ENCODE assay signal across 27 cellular contexts in genomic region chr4:79604152-79604551, GRCh38.
DNase-seq lines count a peak whose midpoint lies in the region; ATAC-seq and TF ChIP-seq lines count a peak whose summit lies in the region.
"Had no signal": no experiment of that assay in that cellular context is flagged by ENCODE, and none has a peak within 500 bp of the region (broad histone marks: within the 10 kb centered on the region; RNA-seq: fewer than 3 reads in every experiment).

No MANE protein-coding gene starts in this region.

- H2AFZ ChIP-seq in DND-41 (ENCODE audit: low read depth, low read length): peak overlapping the region; percentile 29; the same call in 1 of the 2 replicates

- no peaks in the 10 kb centered on the region for H3K36me3 ChIP-seq in BLaER1 treated with 17β-estradiol and CSF1 and Interleukin-3, amounts not matched to agents 10 nM and 100 nM
- no peaks in the 10 kb centered on the region for H3K36me3 ChIP-seq in DND-41 (ENCODE audit: insufficient read depth, low read length)
- no peaks in the 10 kb centered on the region for H3K36me3 ChIP-seq in Caco-2 (ENCODE audit: control insufficient read depth, insufficient read depth, low read length)
- H3K36me3 ChIP-seq in mucosa of descending colon (ENCODE audit: low read depth): no peaks in the 10 kb centered on the region
- H3K36me3 ChIP-seq: ascending aorta, heart left ventricle, ovary, tibial artery had no signal

- POLR2A ChIA-PET in Caco-2 (lab: Charles Lee): no interaction called here

- H3K9me3 Mint-ChIP-seq in dendritic cell treated with granulocyte-macrophage colony-stimulating factor and Interleukin-4, amounts not matched to agents 40 ng/mL and 50 ng/mL, for 4 days: peaks cover 26% of the 10 kb centered on the region
- H3K9me3 Mint-ChIP-seq in Caco-2 (ENCODE audit: unreplicated experiment): peaks cover 12% of the 10 kb centered on the region
- H3K9me3 Mint-ChIP-seq: activated naive CD4-positive, alpha-beta T cell treated with anti-CD3 and anti-CD28 coated beads, Interleukin-2, amount 50 U/mL, for 24 hours had no signal

- no peaks in the 10 kb centered on the region for H3K79me2 ChIP-seq in DND-41 (ENCODE audit: insufficient read depth, low read length)

- H3K4me1 Mint-ChIP-seq in dendritic cell treated with granulocyte-macrophage colony-stimulating factor and Interleukin-4, amounts not matched to agents 40 ng/mL and 50 ng/mL, for 4 days (ENCODE audit: low read depth): peaks cover 6% of the 10 kb centered on the region
- no peaks in the 10 kb centered on the region for H3K4me1 Mint-ChIP-seq in Caco-2 (ENCODE audit: low read depth, unreplicated experiment)

- no peaks in the 10 kb centered on the region for H3K36me3 Mint-ChIP-seq in dendritic cell treated with granulocyte-macrophage colony-stimulating factor and Interleukin-4, amounts not matched to agents 40 ng/mL and 50 ng/mL, for 4 days (ENCODE audit: low read depth)
- no peaks in the 10 kb centered on the region for H3K36me3 Mint-ChIP-seq in Caco-2 (ENCODE audit: insufficient read depth, unreplicated experiment)
- H3K36me3 Mint-ChIP-seq: activated naive CD4-positive, alpha-beta T cell treated with anti-CD3 and anti-CD28 coated beads, Interleukin-2, amount 50 U/mL, for 24 hours had no signal

- no peak overlapping the region for H3K4me3 ChIP-seq in BLaER1 treated with 17β-estradiol and CSF1 and Interleukin-3, amounts not matched to agents 10 nM and 100 nM
- H3K4me3 ChIP-seq in DND-41 (ENCODE audit: low read depth in 1 of 2, low read length in 2 of 2): no peak overlapping the region
- H3K4me3 ChIP-seq in Caco-2 (ENCODE audit: low read depth, low read length): no peak overlapping the region
- H3K4me3 ChIP-seq in mucosa of descending colon: no peak overlapping the region
- H3K4me3 ChIP-seq: ascending aorta, heart left ventricle, ovary, tibial artery had no signal

- intact Hi-C loops in dendritic cell treated with granulocyte-macrophage colony-stimulating factor and Interleukin-4, amounts not matched to agents 40 ng/mL and 50 ng/mL, for 4 days (cut with micrococcal nuclease): no loop called here
- intact Hi-C loops in Caco-2 (cut with micrococcal nuclease; ENCODE audit: unreplicated experiment): no loop called here
- intact Hi-C loops in mucosa of descending colon (cut with DNase I, micrococcal nuclease): no loop called here

- no peaks in the 10 kb centered on the region for H3K27me3 ChIP-seq in BLaER1 treated with 17β-estradiol and CSF1 and Interleukin-3, amounts not matched to agents 10 nM and 100 nM
- H3K27me3 ChIP-seq in DND-41 (ENCODE audit: insufficient read depth, low read length, poor library complexity) (no peaks in the 10 kb centered on the region), Caco-2 (replicated peaks; ENCODE audit: control insufficient read depth, insufficient read depth, low read length) (no peaks in the 10 kb centered on the region)
- H3K27me3 ChIP-seq: ascending aorta, heart left ventricle, ovary, tibial artery had no signal

- H3K27ac ChIP-seq in BLaER1 treated with 17β-estradiol and CSF1 and Interleukin-3, amounts not matched to agents 10 nM and 100 nM: peak overlapping the region in 5 of 11 experiments; percentile 7 to 45 (median 13); a peak in 4 of 22 replicates
- no peak overlapping the region for H3K27ac ChIP-seq in DND-41 (ENCODE audit: low read length)
- H3K27ac ChIP-seq: ascending aorta, heart left ventricle, KMS-11, ovary, tibial artery had no signal

- H4K20me1 ChIP-seq in BLaER1 treated with 17β-estradiol and CSF1 and Interleukin-3, amounts not matched to agents 10 nM and 100 nM: no peaks in the 10 kb centered on the region
- H4K20me1 ChIP-seq in DND-41 (ENCODE audit: insufficient read depth, low read length): no peaks in the 10 kb centered on the region

- no peak for TF ChIP-seq CTCF in DND-41 (IDR thresholded peaks at IDR 0.05; ENCODE audit: borderline replicate concordance, extremely low read depth, low read length, poor library complexity, severe bottlenecking)
- TF ChIP-seq CTCF in Caco-2 (IDR thresholded peaks at IDR 0.05; ENCODE audit: insufficient read depth in 1 of 2, low read depth in 1 of 2, low read length in 1 of 2, severe bottlenecking in 1 of 2, unreplicated experiment in 1 of 2): no peak
- no peak for TF ChIP-seq CTCF in mucosa of descending colon (IDR thresholded peaks at IDR 0.05)

- BruUV-seq in Caco-2 (replicated peaks; lab: Mats Ljungman, UMichigan): no TSS peak

- ATAC-seq in DND-41 (ENCODE audit: insufficient read depth, low read depth) (no peak), HG03354 (IDR thresholded peaks at IDR 0.05; ENCODE audit: poor library complexity, severe bottlenecking, unreplicated experiment) (peak; percentile 15), mucosa of descending colon (no peak)
- ATAC-seq: heart left ventricle, left colon, SK-N-SH treated with all-trans-retinoic acid at 6 μM for 48 hours had no signal

- CTCF ChIA-PET in Caco-2 (lab: Charles Lee): no interaction called here

- no peaks in the 10 kb centered on the region for H3K27me3 Mint-ChIP-seq in dendritic cell treated with granulocyte-macrophage colony-stimulating factor and Interleukin-4, amounts not matched to agents 40 ng/mL and 50 ng/mL, for 4 days
- peaks cover 2% of the 10 kb centered on the region for H3K27me3 Mint-ChIP-seq in Caco-2 (ENCODE audit: insufficient read depth, unreplicated experiment)
- H3K27me3 Mint-ChIP-seq: activated naive CD4-positive, alpha-beta T cell treated with anti-CD3 and anti-CD28 coated beads, Interleukin-2, amount 50 U/mL, for 24 hours had no signal

- no peak overlapping the region for H3K4me3 Mint-ChIP-seq in dendritic cell treated with granulocyte-macrophage colony-stimulating factor and Interleukin-4, amounts not matched to agents 40 ng/mL and 50 ng/mL, for 4 days
- no peak overlapping the region for H3K4me3 Mint-ChIP-seq in Caco-2 (ENCODE audit: unreplicated experiment)
- H3K4me3 Mint-ChIP-seq: activated naive CD4-positive, alpha-beta T cell treated with anti-CD3 and anti-CD28 coated beads, Interleukin-2, amount 50 U/mL, for 24 hours had no signal

- H3K4me1 ChIP-seq in BLaER1 treated with 17β-estradiol and CSF1 and Interleukin-3, amounts not matched to agents 10 nM and 100 nM: peaks cover 5 to 29% (median 14%) of the 10 kb centered on the region in 10 experiments; a peak in 15 of 20 replicates
- 0 out of 2 replicates have a peak, but pooled peaks cover 6% of the 10 kb centered on the region for H3K4me1 ChIP-seq in DND-41 (ENCODE audit: insufficient read depth, low read length)
- H3K4me1 ChIP-seq in Caco-2: no peaks in the 10 kb centered on the region
- H3K4me1 ChIP-seq in mucosa of descending colon (ENCODE audit: low read depth): no peaks in the 10 kb centered on the region

- peaks cover 0 to 4% (median 0%) of the 10 kb centered on the region in 11 experiments; a peak in 1 of 22 replicates for H3K9me3 ChIP-seq in BLaER1 treated with 17β-estradiol and CSF1 and Interleukin-3, amounts not matched to agents 10 nM and 100 nM (replicated peaks in 1 of 11)
- H3K9me3 ChIP-seq in DND-41 (ENCODE audit: insufficient read depth, low read length, severe bottlenecking): no peaks in the 10 kb centered on the region
- no peaks in the 10 kb centered on the region for H3K9me3 ChIP-seq in Caco-2
- H3K9me3 ChIP-seq in mucosa of descending colon: no peaks in the 10 kb centered on the region
- H3K9me3 ChIP-seq: ascending aorta, ovary, tibial artery had no signal

- peak overlapping the region; percentile 71 for H3K27ac Mint-ChIP-seq in dendritic cell treated with granulocyte-macrophage colony-stimulating factor and Interleukin-4, amounts not matched to agents 40 ng/mL and 50 ng/mL, for 4 days
- H3K27ac Mint-ChIP-seq in Caco-2 (ENCODE audit: unreplicated experiment): no peak overlapping the region
- H3K27ac Mint-ChIP-seq: activated naive CD4-positive, alpha-beta T cell treated with anti-CD3 and anti-CD28 coated beads, Interleukin-2, amount 50 U/mL, for 24 hours had no signal

- peak overlapping the region; percentile 25 to 65 (median 46); a peak in 21 of 22 replicates for H3K4me2 ChIP-seq in BLaER1 treated with 17β-estradiol and CSF1 and Interleukin-3, amounts not matched to agents 10 nM and 100 nM
- no peak overlapping the region for H3K4me2 ChIP-seq in DND-41 (ENCODE audit: insufficient read depth, low read length)
- H3K4me2 ChIP-seq: KMS-11 had no signal

- DNase-seq in DND-41 (no peak), Caco-2 (no peak), mucosa of descending colon (no peak), D341Med (ENCODE audit: low spot score) (no peak)
- DNase-seq: activated T-cell treated with anti-CD3 and anti-CD28 coated beads, Interleukin-2, amount 50 U/mL, for 72 hours; dermis blood vessel endothelial cell; DMS79 treated with DMSO at 0.1 percent for 48 hours; heart left ventricle; left colon; mesendoderm; NCI-H1048; NCI-H2029; NCI-H446; NK-92 treated with Interleukin-12 subunit alpha and Interleukin-12 subunit beta, amount 100 ng/mL, for 24 hours; ovary; RPMI8226; stimulated activated CD4-positive, alpha-beta T cell treated with anti-CD3 and anti-CD28 coated beads, Interleukin-2, amount 100 ng/mL, for 48 hours; stimulated activated naive CD4-positive, alpha-beta T cell treated with Interleukin-2 at 50 U/mL for 16 hours; T1000; tibial artery had no signal

- peak overlapping the region in 1 of 11 experiments; percentile 37; a peak in 1 of 22 replicates for H3K9ac ChIP-seq in BLaER1 treated with 17β-estradiol and CSF1 and Interleukin-3, amounts not matched to agents 10 nM and 100 nM
- H3K9ac ChIP-seq in DND-41 (ENCODE audit: low read depth, low read length): no peak overlapping the region
- H3K9ac ChIP-seq: KMS-11 had no signal
